Comparison of ENCODE assay signal across 14 cellular contexts in the genomic region with DNA sequence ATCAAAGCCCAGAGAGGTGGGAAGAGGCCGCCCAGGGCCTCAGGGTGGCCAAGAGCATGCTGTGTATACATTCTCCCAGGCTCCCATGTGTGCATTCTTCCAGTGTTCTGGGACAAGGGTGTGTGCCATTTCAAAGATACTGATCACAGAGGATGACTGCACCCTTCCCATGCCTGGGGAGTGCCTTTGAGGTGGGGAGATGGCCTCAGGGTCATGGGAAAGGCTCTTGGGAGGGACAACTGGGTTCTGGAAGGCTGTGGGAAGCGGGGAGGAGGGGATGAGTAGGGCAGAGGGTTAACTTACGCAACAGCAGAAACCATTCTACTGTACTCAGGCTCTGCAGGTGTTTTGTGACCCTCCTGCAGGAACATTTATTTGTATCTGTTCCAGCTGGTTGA. TPM values are rescaled to one million over a fixed set of nuclear protein-coding genes. Genes with fewer than 3 reads are reported as not detected.
A peak's percentile ranks its signal among the peaks of the same experiment; 100 is the strongest.
DNase-seq lines count a peak whose midpoint lies in the region; ATAC-seq, FAIRE-seq and TF ChIP-seq lines count a peak whose summit lies in the region.
"Had no signal": no experiment of that assay in that cellular context is flagged by ENCODE, and none has a peak within 500 bp of the region (broad histone marks: within the 10 kb centered on the region; RNA-seq: fewer than 3 reads in every experiment).

No MANE protein-coding gene starts in this region.

- 85 to 98% methylated on average over 3 of the region's 3 CpGs for WGBS in esophagus, 2 donors
- WGBS in suprapubic skin, result 54% methylated on average over 2 of the region's 3 CpGs

- no peak overlapping the region for H3K4me3 ChIP-seq in esophagus (ENCODE audit: low read depth in 1 of 2, low read length in 2 of 2)
- H3K4me3 ChIP-seq in muscle layer of colon (ENCODE audit: low read depth in 1 of 2, low read length in 2 of 2), result no peak overlapping the region
- H3K4me3 ChIP-seq in suprapubic skin, result no peak overlapping the region

- no peak for TF ChIP-seq CTCF in suprapubic skin (IDR thresholded peaks at IDR 0.05)

- no peak for TF ChIP-seq EP300 in suprapubic skin (IDR thresholded peaks at IDR 0.05)

- no peak overlapping the region for H3K9ac ChIP-seq in muscle layer of colon (ENCODE audit: low read length)

- H3K27me3 ChIP-seq in esophagus (ENCODE audit: control insufficient read depth in 1 of 2, insufficient read depth in 2 of 2, low read length in 2 of 2), result no peaks in the 10 kb centered on the region
- no peaks in the 10 kb centered on the region for H3K27me3 ChIP-seq in muscle layer of colon (ENCODE audit: control insufficient read depth in 1 of 2, insufficient read depth in 2 of 2, low read length in 2 of 2)
- no peaks in the 10 kb centered on the region for H3K27me3 ChIP-seq in suprapubic skin

- H3K27ac ChIP-seq in esophagus (ENCODE audit: low read depth in 2 of 2, low read length in 1 of 2) (peak overlapping the region; percentile 20 to 50), muscle layer of colon (ENCODE audit: low read depth, low read length) (peak overlapping the region; percentile 81), suprapubic skin (peak overlapping the region; percentile 30)
- H3K27ac ChIP-seq: neutrophil had no signal

- TF ChIP-seq POLR2A in suprapubic skin (IDR thresholded peaks at IDR 0.05), result no peak

- H3K4me1 ChIP-seq in esophagus (ENCODE audit: control insufficient read depth in 2 of 2, insufficient read depth in 2 of 2, low read length in 1 of 2) (peaks cover 4 to 16% of the 10 kb centered on the region in 2 donors), muscle layer of colon (ENCODE audit: insufficient read depth, low read length) (peaks cover 39% of the 10 kb centered on the region), suprapubic skin (peaks cover 28% of the 10 kb centered on the region)

- H3K36me3 ChIP-seq in esophagus (ENCODE audit: control insufficient read depth in 2 of 2, insufficient read depth in 2 of 2, low read length in 1 of 2) (no peaks in the 10 kb centered on the region), muscle layer of colon (ENCODE audit: insufficient read depth, low read length) (no peaks in the 10 kb centered on the region), suprapubic skin (no peaks in the 10 kb centered on the region)
- H3K36me3 ChIP-seq: neutrophil had no signal

- H3K9me3 ChIP-seq in esophagus (ENCODE audit: control insufficient read depth in 2 of 2, insufficient read depth in 1 of 2, low read depth in 1 of 2, low read length in 1 of 2), result no peaks in the 10 kb centered on the region
- H3K9me3 ChIP-seq in muscle layer of colon (ENCODE audit: low read length), result no peaks in the 10 kb centered on the region
- H3K9me3 ChIP-seq in suprapubic skin, result no peaks in the 10 kb centered on the region
- H3K9me3 ChIP-seq: neutrophil had no signal

- ATAC-seq in HG02973 (IDR thresholded peaks at IDR 0.05; ENCODE audit: unreplicated experiment), result no peak
- ATAC-seq: activated CD4-positive, alpha-beta T cell treated with anti-CD3 and anti-CD28 coated beads for 36 hours; CD8-positive, alpha-beta T cell; stimulated activated naive B cell treated with anti-CD40 and anti-IgM and Interleukin-4, amounts not matched to agents 10 μg/mL and 1 μg/mL and 100 μg/mL, for 72 hours had no signal

- peak; percentile 26 for DNase-seq in M059J (ENCODE audit: low read depth)
- DNase-seq in suprapubic skin (ENCODE audit: low spot score in 2 of 2), result no peak
- no peak for DNase-seq in urothelium cell line (ENCODE audit: low spot score)
- no peak for DNase-seq in hippocampal formation (lab: John Stamatoyannopoulos, UW)
- DNase-seq in stimulated activated CD4-positive, alpha-beta T cell treated with anti-CD3 and anti-CD28 coated beads, Interleukin-12 subunit alpha, Interleukin-12 subunit beta, amount 100 ng/mL, for 4 hours, result no peak
- DNase-seq: activated CD4-positive, alpha-beta T cell treated with anti-CD3 and anti-CD28 coated beads for 36 hours; CD8-positive, alpha-beta T cell; NCI-H2081; stimulated activated naive B cell treated with anti-CD40 and anti-IgM and Interleukin-4, amounts not matched to agents 10 μg/mL and 1 μg/mL and 100 μg/mL, for 72 hours had no signal

- FAIRE-seq in urothelium cell line (lab: Jason Lieb, UNC), result no peak
- FAIRE-seq: endometrium had no signal

RNA-seq across cellular contexts. Expression of gene KLHL29, which starts 40.9 kb away (rescaled TPM):
- 0.67 and 0.71 TPM in 2 replicates for total RNA-seq in M059J (2014; rRNA removed; shearing (Covaris generic))
- 1 to 10 TPM; 2.1 to 3.8 TPM for polyA plus RNA-seq in esophagus
- 10 to 100 TPM; 17.1 to 30.8 (median 20.7) TPM for total RNA-seq in suprapubic skin

Comparison
In these comparisons a context has a peak if more than half of its experiments do, and no peak if none do; other contexts are left out.
1. H3K27ac ChIP-seq: peak in every context shown above with its lines; median percentile 81 in muscle layer of colon; 35 in esophagus; 30 in suprapubic skin.
2. RNA of gene KLHL29, which starts 40.9 kb away (total RNA-seq): 17.1 to 30.8 TPM in suprapubic skin; 0.67 to 0.71 TPM in M059J; every median in the first group is over 10 times any median in the second.